In the genomic region with DNA sequence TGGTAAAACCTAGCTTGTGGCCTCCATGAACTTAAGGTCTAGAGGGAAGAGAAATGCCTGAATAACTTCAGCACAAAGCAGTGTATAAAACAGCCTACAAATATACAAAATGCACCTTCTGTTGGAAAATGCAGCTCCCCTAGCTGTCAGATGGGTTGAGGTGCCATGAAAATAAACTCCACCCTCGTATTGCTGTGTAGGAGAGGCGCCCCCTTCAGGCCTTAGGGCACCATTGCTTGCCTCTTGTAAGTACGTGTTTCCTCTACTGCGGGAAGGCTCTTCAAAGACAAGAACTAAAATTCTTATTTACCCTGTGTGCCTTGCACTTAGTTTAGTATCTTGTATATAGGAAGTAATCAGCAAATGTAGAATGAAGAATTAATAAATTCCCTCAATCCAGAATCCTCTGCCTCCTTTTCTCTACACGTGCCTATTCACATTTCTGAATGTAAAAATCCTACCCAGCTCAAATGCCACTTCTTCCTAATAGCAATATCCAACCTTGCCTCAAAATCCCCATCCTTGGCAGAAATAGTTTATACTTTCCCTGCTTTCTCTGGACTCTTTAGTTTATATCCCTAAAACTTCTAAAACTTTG, we compare ENCODE assay signal across 8 cellular contexts.
DNase-seq lines count a peak whose midpoint lies in the region; ATAC-seq and TF ChIP-seq lines count a peak whose summit lies in the region.

No MANE protein-coding gene starts in this region.

- H3K9me3 Mint-ChIP-seq in activated CD8-positive, alpha-beta T cell treated with anti-CD3 and anti-CD28 coated beads for 36 hours = peaks cover 2% of the 10 kb centered on the region
- H3K9me3 Mint-ChIP-seq in activated CD8-positive, alpha-beta T cell treated with anti-CD3 and anti-CD28 coated beads, Interleukin-2, amount 10 ng/mL, durations not matched to agents 7 days and 5 days (ENCODE audit: insufficient read depth) = no peaks in the 10 kb centered on the region

- TF ChIP-seq CTCF in activated CD8-positive, alpha-beta T cell treated with anti-CD3 and anti-CD28 coated beads for 36 hours (IDR thresholded peaks at IDR 0.05) = peak; percentile 34
- TF ChIP-seq CTCF in SU-DHL-6 (IDR thresholded peaks at IDR 0.05; ENCODE audit: insufficient read depth, low read length, poor library complexity, severe bottlenecking) = peak; percentile 75

- no peaks in the 10 kb centered on the region for H3K9me3 ChIP-seq in SU-DHL-6 (ENCODE audit: insufficient read depth, low read length)

- H4K20me1 ChIP-seq in SU-DHL-6 (ENCODE audit: low read depth, low read length) = no peaks in the 10 kb centered on the region

- no peaks in the 10 kb centered on the region for H3K79me2 ChIP-seq in SU-DHL-6 (ENCODE audit: insufficient read depth, low read length)

- no peaks in the 10 kb centered on the region for H3K27me3 Mint-ChIP-seq in activated CD8-positive, alpha-beta T cell treated with anti-CD3 and anti-CD28 coated beads for 36 hours
- no peaks in the 10 kb centered on the region for H3K27me3 Mint-ChIP-seq in activated CD8-positive, alpha-beta T cell treated with anti-CD3 and anti-CD28 coated beads, Interleukin-2, amount 10 ng/mL, durations not matched to agents 7 days and 5 days (ENCODE audit: low read depth)

- no peak overlapping the region for H2AFZ ChIP-seq in SU-DHL-6 (ENCODE audit: low read depth, low read length, severe bottlenecking)

- H3K27me3 ChIP-seq in SU-DHL-6 (ENCODE audit: low read length) = no peaks in the 10 kb centered on the region

- CTCF ChIA-PET in activated CD8-positive, alpha-beta T cell treated with anti-CD3 and anti-CD28 coated beads for 36 hours (lab: Charles Lee) = interaction anchor here (0.6 to 1.7 kb wide), 7 partner anchors 8 to 1056 kb away, joined by 3 to 8 read pairs (median 3); no protein-coding TSS in a partner anchor
- CTCF ChIA-PET in activated CD8-positive, alpha-beta T cell treated with anti-CD3 and anti-CD28 coated beads, Interleukin-2, amount 10 ng/mL, durations not matched to agents 7 days and 5 days (lab: Charles Lee) = interaction anchor here (2.2 kb wide), 1 partner anchor 17 kb away, joined by 8 read pairs; no protein-coding TSS in a partner anchor

- peak; percentile 17 for ATAC-seq in activated CD8-positive, alpha-beta T cell treated with anti-CD3 and anti-CD28 coated beads for 36 hours
- no peak for ATAC-seq in activated CD8-positive, alpha-beta T cell treated with anti-CD3 and anti-CD28 coated beads, Interleukin-2, amount 10 ng/mL, durations not matched to agents 7 days and 5 days
- peak; percentile 78 for ATAC-seq in GM21786 (IDR thresholded peaks at IDR 0.05; ENCODE audit: unreplicated experiment)
- no peak for ATAC-seq in stimulated activated naive CD8-positive, alpha-beta T cell treated with anti-CD3 and anti-CD28 coated beads, Interleukin-15, Interleukin-2, amounts not matched to agents 100 U/mL and 50 U/mL, for 24 hours

- peak; percentile 43 for DNase-seq in activated CD8-positive, alpha-beta T cell treated with anti-CD3 and anti-CD28 coated beads for 36 hours
- DNase-seq in activated CD8-positive, alpha-beta T cell treated with anti-CD3 and anti-CD28 coated beads, Interleukin-2, amount 10 ng/mL, durations not matched to agents 7 days and 5 days = no peak
- DNase-seq in LHCN-M2 (ENCODE audit: low read depth) = peak; percentile 58
- DNase-seq in head of caudate nucleus = peak in 30 of 42 donors; percentile 2 to 53 (median 16)
- DNase-seq in stimulated activated naive CD8-positive, alpha-beta T cell treated with anti-CD3 and anti-CD28 coated beads, Interleukin-15, Interleukin-2, amounts not matched to agents 100 U/mL and 50 U/mL, for 24 hours = peak; percentile 6
- DNase-seq in T1000 (lab: John Stamatoyannopoulos, UW) = no peak

- no peaks in the 10 kb centered on the region for H3K4me1 Mint-ChIP-seq in activated CD8-positive, alpha-beta T cell treated with anti-CD3 and anti-CD28 coated beads for 36 hours (ENCODE audit: low read depth)
- H3K4me1 Mint-ChIP-seq in activated CD8-positive, alpha-beta T cell treated with anti-CD3 and anti-CD28 coated beads, Interleukin-2, amount 10 ng/mL, durations not matched to agents 7 days and 5 days (ENCODE audit: low read depth) = no peaks in the 10 kb centered on the region

- H3K9ac ChIP-seq in SU-DHL-6 (ENCODE audit: low read length) = no peak overlapping the region

- H3K36me3 Mint-ChIP-seq in activated CD8-positive, alpha-beta T cell treated with anti-CD3 and anti-CD28 coated beads for 36 hours (ENCODE audit: low read depth) = no peaks in the 10 kb centered on the region
- no peaks in the 10 kb centered on the region for H3K36me3 Mint-ChIP-seq in activated CD8-positive, alpha-beta T cell treated with anti-CD3 and anti-CD28 coated beads, Interleukin-2, amount 10 ng/mL, durations not matched to agents 7 days and 5 days (ENCODE audit: low read depth)

- intact Hi-C loops in activated CD8-positive, alpha-beta T cell treated with anti-CD3 and anti-CD28 coated beads for 36 hours (cut with micrococcal nuclease) = no loop called here
- intact Hi-C loops in head of caudate nucleus (cut with DNase I) = no loop called here

- H3F3A ChIP-seq in SU-DHL-6 (ENCODE audit: insufficient read depth) = no peaks in the 10 kb centered on the region

- H3K4me3 ChIP-seq in SU-DHL-6 (ENCODE audit: insufficient read depth, low read length, poor library complexity, severe bottlenecking) = no peak overlapping the region

- H3K4me3 Mint-ChIP-seq in activated CD8-positive, alpha-beta T cell treated with anti-CD3 and anti-CD28 coated beads for 36 hours = no peak overlapping the region
- H3K4me3 Mint-ChIP-seq in activated CD8-positive, alpha-beta T cell treated with anti-CD3 and anti-CD28 coated beads, Interleukin-2, amount 10 ng/mL, durations not matched to agents 7 days and 5 days = no peak overlapping the region

- no peak overlapping the region for H3K27ac Mint-ChIP-seq in activated CD8-positive, alpha-beta T cell treated with anti-CD3 and anti-CD28 coated beads for 36 hours
- H3K27ac Mint-ChIP-seq in activated CD8-positive, alpha-beta T cell treated with anti-CD3 and anti-CD28 coated beads, Interleukin-2, amount 10 ng/mL, durations not matched to agents 7 days and 5 days = no peak overlapping the region

- H3K9me2 ChIP-seq in SU-DHL-6 (replicated peaks; ENCODE audit: insufficient read depth, low read length) = no peaks in the 10 kb centered on the region

- H3K27ac ChIP-seq in SU-DHL-6 (ENCODE audit: low read depth, low read length) = no peak overlapping the region

- no peaks in the 10 kb centered on the region for H3K36me3 ChIP-seq in SU-DHL-6 (ENCODE audit: low read length)

- no peak overlapping the region for H3K4me2 ChIP-seq in SU-DHL-6 (ENCODE audit: low read depth, low read length, poor library complexity, severe bottlenecking)

- POLR2A ChIA-PET in activated CD8-positive, alpha-beta T cell treated with anti-CD3 and anti-CD28 coated beads for 36 hours (lab: Charles Lee) = no interaction called here
- POLR2A ChIA-PET in activated CD8-positive, alpha-beta T cell treated with anti-CD3 and anti-CD28 coated beads, Interleukin-2, amount 10 ng/mL, durations not matched to agents 7 days and 5 days (lab: Charles Lee) = no interaction called here

Comparison
In these comparisons a context has a peak if more than half of its experiments do, and no peak if none do; other contexts are left out.
1. ATAC-seq: peak in activated CD8-positive, alpha-beta T cell treated with anti-CD3 and anti-CD28 coated beads for 36 hours (single experiment) and GM21786 (single experiment); none in activated CD8-positive, alpha-beta T cell treated with anti-CD3 and anti-CD28 coated beads, Interleukin-2, amount 10 ng/mL, durations not matched to agents 7 days and 5 days (single experiment) and stimulated activated naive CD8-positive, alpha-beta T cell treated with anti-CD3 and anti-CD28 coated beads, Interleukin-15, Interleukin-2, amounts not matched to agents 100 U/mL and 50 U/mL, for 24 hours (single experiment).
2. DNase-seq: peak in activated CD8-positive, alpha-beta T cell treated with anti-CD3 and anti-CD28 coated beads for 36 hours (single experiment), LHCN-M2 (single experiment), head of caudate nucleus (30 of 42) and stimulated activated naive CD8-positive, alpha-beta T cell treated with anti-CD3 and anti-CD28 coated beads, Interleukin-15, Interleukin-2, amounts not matched to agents 100 U/mL and 50 U/mL, for 24 hours (single experiment); none in activated CD8-positive, alpha-beta T cell treated with anti-CD3 and anti-CD28 coated beads, Interleukin-2, amount 10 ng/mL, durations not matched to agents 7 days and 5 days (single experiment) and T1000 (single experiment).